Comparison of ENCODE assay signal across 14 cellular contexts in genomic region chr17:15279011-15279477, GRCh38. TPM values are rescaled to one million over a fixed set of nuclear protein-coding genes. Genes with fewer than 3 reads are reported as not detected.
A peak's percentile ranks its signal among the peaks of the same experiment; 100 is the strongest.
DNase-seq lines count a peak whose midpoint lies in the region; ATAC-seq and FAIRE-seq lines count a peak whose summit lies in the region.
"Had no signal": no experiment of that assay in that cellular context is flagged by ENCODE, and none has a peak within 500 bp of the region (broad histone marks: within the 10 kb centered on the region; RNA-seq: fewer than 3 reads in every experiment).

No MANE protein-coding gene starts in this region.

- no peak for FAIRE-seq in urothelium cell line (lab: Jason Lieb, UNC)
- FAIRE-seq in GM19239 (lab: Jason Lieb, UNC), result no peak
- FAIRE-seq: A204.1, endometrium, TTC549 had no signal

- peaks cover 6 to 9% of the 10 kb centered on the region in 2 donors for H3K9me3 Mint-ChIP-seq in activated naive CD4-positive, alpha-beta T cell treated with anti-CD3 and anti-CD28 coated beads, Interleukin-2, amount 50 U/mL, for 72 hours
- no peaks in the 10 kb centered on the region for H3K9me3 Mint-ChIP-seq in activated T-helper 17 cell treated with anti-CD3 and anti-CD28 coated beads, Interleukin-2, amount 50 U/mL, for 72 hours

- no peak for DNase-seq in activated naive CD4-positive, alpha-beta T cell treated with anti-CD3 and anti-CD28 coated beads, Interleukin-2, amount 50 U/mL, for 72 hours (ENCODE audit: low spot score in 2 of 2)
- DNase-seq in activated naive CD4-positive, alpha-beta T cell (lab: John Stamatoyannopoulos, UW), result no peak
- DNase-seq in hepatic stellate cell (ENCODE audit: low spot score) (peak; percentile 42), urothelium cell line (ENCODE audit: low spot score) (peak; percentile 51), GM19239 (ENCODE audit: insufficient read length, low spot score) (no peak), NCI-H1105 treated with DMSO at 0.1 percent for 48 hours (lab: John Stamatoyannopoulos, UW) (no peak)
- DNase-seq in stimulated activated CD4-positive, alpha-beta T cell treated with anti-CD3 and anti-CD28 coated beads, Interleukin-2, amount 100 ng/mL, for 48 hours, result no peak
- DNase-seq: activated CD8-positive, alpha-beta memory T cell treated with anti-CD3 and anti-CD28 coated beads, Interleukin-2, amount 50 U/mL, for 4 hours; aorta; right lobe of liver had no signal

- H3K4me3 Mint-ChIP-seq in activated T-helper 17 cell treated with anti-CD3 and anti-CD28 coated beads, Interleukin-2, amount 50 U/mL, for 72 hours, result no peak overlapping the region

- peaks cover 38% of the 10 kb centered on the region for H3K27me3 Mint-ChIP-seq in activated T-helper 17 cell treated with anti-CD3 and anti-CD28 coated beads, Interleukin-2, amount 50 U/mL, for 72 hours

- H3K4me1 Mint-ChIP-seq in activated T-helper 17 cell treated with anti-CD3 and anti-CD28 coated beads, Interleukin-2, amount 50 U/mL, for 72 hours, result no peaks in the 10 kb centered on the region

- ATAC-seq in activated naive CD4-positive, alpha-beta T cell treated with anti-CD3 and anti-CD28 coated beads, Interleukin-2, amount 50 U/mL, for 72 hours, result peak; percentile 48 to 54
- ATAC-seq in activated T-helper 17 cell treated with anti-CD3 and anti-CD28 coated beads, Interleukin-2, amount 50 U/mL, for 72 hours (replicated peaks), result peak; percentile 74
- ATAC-seq: right lobe of liver had no signal

- peaks cover 7 to 12% of the 10 kb centered on the region in 2 donors for H3K36me3 Mint-ChIP-seq in activated naive CD4-positive, alpha-beta T cell treated with anti-CD3 and anti-CD28 coated beads, Interleukin-2, amount 50 U/mL, for 72 hours
- H3K36me3 Mint-ChIP-seq in activated T-helper 17 cell treated with anti-CD3 and anti-CD28 coated beads, Interleukin-2, amount 50 U/mL, for 72 hours (ENCODE audit: low read depth), result no peaks in the 10 kb centered on the region

- H3K27ac Mint-ChIP-seq in activated naive CD4-positive, alpha-beta T cell treated with anti-CD3 and anti-CD28 coated beads, Interleukin-2, amount 50 U/mL, for 72 hours, result no peak overlapping the region
- no peak overlapping the region for H3K27ac Mint-ChIP-seq in activated T-helper 17 cell treated with anti-CD3 and anti-CD28 coated beads, Interleukin-2, amount 50 U/mL, for 72 hours

RNA-seq across cellular contexts. Expression of gene PMP22, which starts 13.9 kb away (rescaled TPM):
- under 1 TPM in 1 of 2 donors, not detected in 1; 0.53 TPM for total RNA-seq in activated naive CD4-positive, alpha-beta T cell treated with anti-CD3 and anti-CD28 coated beads, Interleukin-2, amount 50 U/mL, for 72 hours
- total RNA-seq in activated T-helper 17 cell treated with anti-CD3 and anti-CD28 coated beads, Interleukin-2, amount 50 U/mL, for 72 hours, result not detected

Comparison
In these comparisons a context has a peak if more than half of its experiments do, and no peak if none do; other contexts are left out.
1. DNase-seq: peak in hepatic stellate cell (single experiment) and urothelium cell line (single experiment); none in activated naive CD4-positive, alpha-beta T cell treated with anti-CD3 and anti-CD28 coated beads, Interleukin-2, amount 50 U/mL, for 72 hours (0 of 2), activated naive CD4-positive, alpha-beta T cell (0 of 4), GM19239 (single experiment), NCI-H1105 treated with DMSO at 0.1 percent for 48 hours (single experiment) and stimulated activated CD4-positive, alpha-beta T cell treated with anti-CD3 and anti-CD28 coated beads, Interleukin-2, amount 100 ng/mL, for 48 hours (0 of 2).